In the genomic region with DNA sequence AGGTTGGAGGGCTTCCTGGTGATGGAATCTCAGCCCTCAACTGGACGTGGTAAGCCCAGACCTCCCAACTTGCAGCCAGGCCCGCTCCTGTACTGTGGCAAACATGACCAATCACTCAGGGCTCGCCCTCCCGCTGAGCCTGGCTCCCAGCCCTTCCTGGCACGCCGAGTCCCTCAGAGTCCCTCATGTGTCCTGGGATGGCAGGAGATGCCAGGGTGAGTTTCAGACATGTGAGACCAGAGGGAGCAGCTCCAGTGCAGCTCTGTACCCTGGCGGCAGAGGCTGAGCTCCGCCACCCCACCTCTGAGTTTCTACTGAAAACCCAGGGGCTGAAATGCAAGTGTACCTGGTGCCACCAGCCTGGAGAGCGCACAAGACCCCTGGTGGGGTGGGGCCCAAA, we compare ENCODE assay signal across 20 cellular contexts. TPM values are rescaled to one million over a fixed set of nuclear protein-coding genes. Genes with fewer than 3 reads are reported as not detected.
DNase-seq lines count a peak whose midpoint lies in the region; ATAC-seq and TF ChIP-seq lines count a peak whose summit lies in the region.
"Had no signal": no experiment of that assay in that cellular context is flagged by ENCODE, and none has a peak within 500 bp of the region (broad histone marks: within the 10 kb centered on the region; RNA-seq: fewer than 3 reads in every experiment).

No MANE protein-coding gene starts in this region.

- no peaks in the 10 kb centered on the region for H3K27me3 ChIP-seq in ascending aorta
- no peaks in the 10 kb centered on the region for H3K27me3 ChIP-seq in right atrium auricular region
- peaks cover 0 to 4% (median 0%) of the 10 kb centered on the region in 3 donors for H3K27me3 ChIP-seq in stomach
- H3K27me3 ChIP-seq: gastroesophageal sphincter, suprapubic skin had no signal

- no peak overlapping the region for H3K27ac ChIP-seq in ascending aorta
- H3K27ac ChIP-seq in right atrium auricular region = peak overlapping the region; percentile 66 to 78
- peak overlapping the region in 2 of 5 donors; percentile 85 to 86 for H3K27ac ChIP-seq in stomach
- H3K27ac ChIP-seq: 22Rv1, suprapubic skin had no signal

- H3K36me3 ChIP-seq in ascending aorta = no peaks in the 10 kb centered on the region
- no peaks in the 10 kb centered on the region for H3K36me3 ChIP-seq in right atrium auricular region
- H3K36me3 ChIP-seq in stomach = no peaks in the 10 kb centered on the region
- H3K36me3 ChIP-seq: gastroesophageal sphincter, suprapubic skin had no signal

- no peak for TF ChIP-seq CTCF in ascending aorta (IDR thresholded peaks at IDR 0.05)
- peak in 1 of 2 donors; percentile 53 for TF ChIP-seq CTCF in right atrium auricular region (IDR thresholded peaks at IDR 0.05)
- TF ChIP-seq CTCF in stomach (IDR thresholded peaks at IDR 0.05) = no peak

- H3K4me3 ChIP-seq in ascending aorta (no peak overlapping the region), right atrium auricular region (no peak overlapping the region), stomach (no peak overlapping the region)
- H3K4me3 ChIP-seq: gastroesophageal sphincter, suprapubic skin had no signal

- intact Hi-C loops in ascending aorta (cut with DNase I) (loop anchor here (5.0 kb wide), 1 partner anchor 112 kb away; no protein-coding TSS in a partner anchor), stomach (cut with DNase I; ENCODE audit: low total_unique reads) (no loop called here)

- H3K4me1 ChIP-seq in ascending aorta (peaks cover 12 to 18% of the 10 kb centered on the region in 2 donors), right atrium auricular region (peaks cover 0 to 23% of the 10 kb centered on the region in 2 donors), stomach (peaks cover 19 to 70% (median 50%) of the 10 kb centered on the region in 4 donors)

- ATAC-seq in GM21529 (IDR thresholded peaks at IDR 0.05; ENCODE audit: unreplicated experiment) = no peak
- no peak for ATAC-seq in GM19395 (IDR thresholded peaks at IDR 0.05; ENCODE audit: unreplicated experiment)
- ATAC-seq: gastroesophageal sphincter had no signal

- H3K9me3 ChIP-seq in ascending aorta (no peaks in the 10 kb centered on the region), right atrium auricular region (no peaks in the 10 kb centered on the region), stomach (no peaks in the 10 kb centered on the region)
- H3K9me3 ChIP-seq: gastroesophageal sphincter, suprapubic skin had no signal

- WGBS in stomach, 5 donors = 57 to 78% (median 58%) methylated on average over 5 to 9 of the region's 9 CpGs

- DNase-seq in DMS 273 (lab: John Stamatoyannopoulos, UW; ENCODE audit: unreplicated experiment) (peak; percentile 55), DMS 273 treated with DMSO at 0.1 percent for 48 hours (lab: John Stamatoyannopoulos, UW) (no peak), ascending aorta (ENCODE audit: low spot score in 2 of 2) (peak; percentile 15 to 82), right atrium auricular region (ENCODE audit: low spot score) (peak; percentile 69), stomach (peak; percentile 70)
- no peak for DNase-seq in activated CD4-positive, CD25-positive, alpha-beta regulatory T cell (lab: John Stamatoyannopoulos, UW)
- DNase-seq: activated CD4-positive, alpha-beta T cell treated with anti-CD3 and anti-CD28 coated beads, Interleukin-2, amount 10 ng/mL, durations not matched to agents 7 days and 5 days; HFFc6; KBM-7; kidney; mesenchymal stem cell; NCI-H1694 treated with DMSO at 0.1 percent for 48 hours; NCI-H82; occipital lobe; T-helper 1 cell had no signal

- no peak for TF ChIP-seq EP300 in stomach (IDR thresholded peaks at IDR 0.05)

- TF ChIP-seq POLR2A in stomach (IDR thresholded peaks at IDR 0.05) = no peak

RNA-seq across cellular contexts. Expression of a gene that starts 42.0 kb away (rescaled TPM):
- total RNA-seq in ascending aorta (64.1 TPM), right atrium auricular region (10 to 100 TPM; 34.5 to 50.8 TPM), stomach (10 to 100 TPM; 14.0 to 68.4 (median 35.9) TPM)
- polyA plus RNA-seq in stomach = 10 to 100 TPM; 17.4 to 34.1 (median 24.4) TPM

Comparison
In these comparisons a context has a peak if more than half of its experiments do, and no peak if none do; other contexts are left out.
1. DNase-seq: peak in DMS 273 (single experiment), ascending aorta (2 of 2), right atrium auricular region (single experiment) and stomach (single experiment); none in DMS 273 treated with DMSO at 0.1 percent for 48 hours (single experiment) and activated CD4-positive, CD25-positive, alpha-beta regulatory T cell (0 of 4).
2. H3K27ac ChIP-seq: peak in right atrium auricular region (2 of 2); none in ascending aorta (0 of 2).